8 cellular contexts compared by ENCODE assay signal in genomic region chr5:139517683-139518564, GRCh38. TPM values are rescaled to one million over a fixed set of nuclear protein-coding genes. Genes with fewer than 3 reads are reported as not detected.
DNase-seq lines count a peak whose midpoint lies in the region; ATAC-seq and TF ChIP-seq lines count a peak whose summit lies in the region.

No MANE protein-coding gene starts in this region.

- H3K9me3 ChIP-seq in gastroesophageal sphincter (no peaks in the 10 kb centered on the region), suprapubic skin (no peaks in the 10 kb centered on the region)

- H3K4me1 ChIP-seq in KMS-11 (ENCODE audit: low read depth, poor library complexity, severe bottlenecking) (peaks cover 25% of the 10 kb centered on the region), gastroesophageal sphincter (peaks cover 0 to 13% (median 0%) of the 10 kb centered on the region in 3 donors), suprapubic skin (peaks cover 18% of the 10 kb centered on the region)

- peak overlapping the region; percentile 72 for H3K9ac ChIP-seq in KMS-11

- TF ChIP-seq EP300 in gastroesophageal sphincter (IDR thresholded peaks at IDR 0.05), result no peak
- no peak for TF ChIP-seq EP300 in suprapubic skin (IDR thresholded peaks at IDR 0.05)

- WGBS in gastroesophageal sphincter (ENCODE audit: low coverage in 1 of 2), 2 donors, result 14 to 22% methylated on average over 9 to 18 of the region's 56 CpGs
- 8% methylated on average over 32 of the region's 56 CpGs for WGBS in suprapubic skin

- H3K27ac ChIP-seq in KMS-11 (peak overlapping the region; percentile 36), gastroesophageal sphincter (peak overlapping the region; percentile 27 to 87 (median 84)), suprapubic skin (peak overlapping the region; percentile 75)

- TF ChIP-seq POLR2A in Raji (IDR thresholded peaks at IDR 0.05; ENCODE audit: insufficient read depth, low read depth, low read length) (peak; percentile 80), gastroesophageal sphincter (IDR thresholded peaks at IDR 0.05) (peak; percentile 42 to 49), suprapubic skin (IDR thresholded peaks at IDR 0.05) (peak in 1 of 2 donors; percentile 37)

- H3K27me3 ChIP-seq in KMS-11 (ENCODE audit: insufficient read depth, low read depth) (no peaks in the 10 kb centered on the region), gastroesophageal sphincter (no peaks in the 10 kb centered on the region), suprapubic skin (no peaks in the 10 kb centered on the region)

- peak; percentile 84 for TF ChIP-seq CTCF in KMS-11 (conservative IDR thresholded peaks at IDR 0.05; ENCODE audit: low read depth, low read length)
- peak; percentile 96 to 98 (median 97) for TF ChIP-seq CTCF in gastroesophageal sphincter (IDR thresholded peaks at IDR 0.05)
- peak; percentile 85 to 99 for TF ChIP-seq CTCF in suprapubic skin (IDR thresholded peaks at IDR 0.05)

- DNase-seq in EL (peak; percentile 86), nucleus accumbens (lab: John Stamatoyannopoulos, UW) (peak in 54 of 56 donors; percentile 33 to 94 (median 84)), suprapubic skin (ENCODE audit: low spot score in 2 of 2) (peak; percentile 92 to 93)
- DNase-seq in activated gamma-delta T cell treated with anti-CD3 and anti-CD28 coated beads, Interleukin-2, amount 50 U/mL, for 16 hours (ENCODE audit: low read depth), result peak; percentile 85

- ATAC-seq in GM21723 (IDR thresholded peaks at IDR 0.05; ENCODE audit: unreplicated experiment) (peak; percentile 81), gastroesophageal sphincter (peak; percentile 97)

- H3K36me3 ChIP-seq in KMS-11 (ENCODE audit: insufficient read depth) (no peaks in the 10 kb centered on the region), gastroesophageal sphincter (no peaks in the 10 kb centered on the region), suprapubic skin (no peaks in the 10 kb centered on the region)

- H3K4me3 ChIP-seq in KMS-11 (IDR thresholded peaks at IDR 0.05; ENCODE audit: insufficient read depth, low read depth, low read length) (no peak overlapping the region), gastroesophageal sphincter (peak overlapping the region; percentile 32 to 61), suprapubic skin (peak overlapping the region; percentile 68)

- H3K4me2 ChIP-seq in KMS-11, result peak overlapping the region; percentile 44

- H2AFZ ChIP-seq in KMS-11 (ENCODE audit: low read depth), result peak overlapping the region; percentile 80

- no peaks in the 10 kb centered on the region for H3K79me2 ChIP-seq in KMS-11 (ENCODE audit: insufficient read depth, low read depth)

- H4K20me1 ChIP-seq in KMS-11 (ENCODE audit: insufficient read depth), result no peaks in the 10 kb centered on the region

RNA-seq across cellular contexts. Expression of gene STING1, which starts 35.4 kb away (rescaled TPM):
- 10 to 100 TPM; 36.3 to 63.7 (median 50.6) TPM for total RNA-seq in gastroesophageal sphincter
- 10 to 100 TPM; 11.3 to 20.3 (median 14.8) TPM for total RNA-seq in suprapubic skin

RNA-seq across cellular contexts. Expression of gene UBE2D2, which starts 43.2 kb away (rescaled TPM):
- total RNA-seq in gastroesophageal sphincter (100 to 1,000 TPM in 1 of 4 donors, 10 to 100 TPM in 3; 65.2 to 114 (median 85.6) TPM), suprapubic skin (10 to 100 TPM; 56.6 to 70.2 (median 58.0) TPM)

RNA-seq across cellular contexts. Expression of gene SMIM33, which starts 47.1 kb away (rescaled TPM):
- total RNA-seq in gastroesophageal sphincter (not detected), suprapubic skin (not detected)

RNA-seq across cellular contexts. Expression of gene ECSCR, which starts 55.4 kb away (rescaled TPM):
- total RNA-seq in gastroesophageal sphincter (10 to 100 TPM in 3 of 4 donors, 1 to 10 TPM in 1; 7.6 to 34.9 (median 21.8) TPM), suprapubic skin (10 to 100 TPM in 2 of 4 donors, 1 to 10 TPM in 2; 4.2 to 16.6 (median 9.4) TPM)
